8 cellular contexts compared by ENCODE assay signal in genomic region chr6:81752969-81753708, GRCh38. TPM values are rescaled to one million over a fixed set of nuclear protein-coding genes. Genes with fewer than 3 reads are reported as not detected.
DNase-seq lines count a peak whose midpoint lies in the region; ATAC-seq and TF ChIP-seq lines count a peak whose summit lies in the region.

No MANE protein-coding gene starts in this region.

- POLR2A ChIA-PET in Caco-2 (lab: Charles Lee), result interaction anchor here (1.0 to 2.1 kb wide), 5 partner anchors 85 to 511 kb away, joined by 3 to 10 read pairs (median 4); no protein-coding TSS in a partner anchor
- POLR2A ChIA-PET in RWPE1 (lab: Yijun Ruan, JAX; ENCODE audit: low non-redundant PET), result no interaction called here

- H3K36me3 ChIP-seq in Caco-2 (ENCODE audit: control insufficient read depth, insufficient read depth, low read length), result peaks cover 2% of the 10 kb centered on the region

- H3K27me3 Mint-ChIP-seq in Caco-2 (ENCODE audit: insufficient read depth, unreplicated experiment) (no peaks in the 10 kb centered on the region), natural killer cell (ENCODE audit: low read depth in 2 of 2) (peaks cover 0 to 6% of the 10 kb centered on the region in 2 donors)

- no peaks in the 10 kb centered on the region for H3K9me3 ChIP-seq in Caco-2

- TF ChIP-seq CTCF in Caco-2 (IDR thresholded peaks at IDR 0.05; ENCODE audit: insufficient read depth in 1 of 2, low read depth in 1 of 2, low read length in 1 of 2, severe bottlenecking in 1 of 2, unreplicated experiment in 1 of 2), result peak in 1 of 2 experiments; percentile 30
- no peak for TF ChIP-seq CTCF in RWPE1 (conservative IDR thresholded peaks at IDR 0.05; ENCODE audit: low read depth)
- TF ChIP-seq CTCF in fibroblast of pulmonary artery (IDR thresholded peaks at IDR 0.05; ENCODE audit: low read length, missing control alignments), result peak; percentile 23
- TF ChIP-seq CTCF in natural killer cell (IDR thresholded peaks at IDR 0.05), result no peak

- intact Hi-C loops in Caco-2 (cut with micrococcal nuclease; ENCODE audit: unreplicated experiment), result loop anchor here (1.0 to 10.0 kb wide), 14 partner anchors 86 to 1146 kb away; no protein-coding TSS in a partner anchor
- intact Hi-C loops in natural killer cell (cut with micrococcal nuclease), result loop anchor here (1.0 to 5.0 kb wide), 6 partner anchors 1299 to 1976 kb away; partner anchors contain the start of genes BCKDHB, ELOVL4 and TTK

- H3K4me3 ChIP-seq in Caco-2 (ENCODE audit: low read depth, low read length) (peak overlapping the region; percentile 89), fibroblast of pulmonary artery (replicated peaks; ENCODE audit: low read depth, low read length) (peak overlapping the region; percentile 89)

- peak overlapping the region; percentile 90 for H3K27ac ChIP-seq in RWPE1

- ATAC-seq in GM21367 (IDR thresholded peaks at IDR 0.05; ENCODE audit: unreplicated experiment) (peak; percentile 42), natural killer cell (peak; percentile 61 to 85 (median 72))

- CTCF ChIA-PET in Caco-2 (lab: Charles Lee) (interaction anchor here (0.6 to 2.3 kb wide), 9 partner anchors 13 to 511 kb away, joined by 3 to 10 read pairs (median 5); no protein-coding TSS in a partner anchor), RWPE1 (lab: Yijun Ruan, JAX) (interaction anchor here (0.6 to 2.6 kb wide), 7 partner anchors 11 to 402 kb away, joined by 3 to 13 read pairs (median 4); no protein-coding TSS in a partner anchor)

- H3K4me3 Mint-ChIP-seq in Caco-2 (ENCODE audit: unreplicated experiment), result peak overlapping the region; percentile 95
- peak overlapping the region; percentile 99 for H3K4me3 Mint-ChIP-seq in natural killer cell

- H3K27ac Mint-ChIP-seq in Caco-2 (ENCODE audit: unreplicated experiment) (peak overlapping the region; percentile 73), natural killer cell (peak overlapping the region; percentile 97 to 98)

- peaks cover 33% of the 10 kb centered on the region for H3K4me1 Mint-ChIP-seq in Caco-2 (ENCODE audit: low read depth, unreplicated experiment)
- H3K4me1 Mint-ChIP-seq in natural killer cell, result peaks cover 45 to 50% of the 10 kb centered on the region in 2 donors

- no peaks in the 10 kb centered on the region for H3K27me3 ChIP-seq in Caco-2 (replicated peaks; ENCODE audit: control insufficient read depth, insufficient read depth, low read length)

- H3K36me3 Mint-ChIP-seq in Caco-2 (ENCODE audit: insufficient read depth, unreplicated experiment), result peaks cover 58% of the 10 kb centered on the region
- H3K36me3 Mint-ChIP-seq in natural killer cell, result peaks cover 9% of the 10 kb centered on the region

- TSS peak; percentile 84 for BruUV-seq in Caco-2 (replicated peaks; lab: Mats Ljungman, UMichigan)

- H3K4me1 ChIP-seq in Caco-2, result peaks cover 18% of the 10 kb centered on the region

- DNase-seq in Caco-2 (peak; percentile 92 to 93), HT-29 (ENCODE audit: low spot score) (peak; percentile 78), RWPE1 (ENCODE audit: low spot score) (peak; percentile 71), activated gamma-delta T cell (lab: John Stamatoyannopoulos, UW) (peak; percentile 57), fibroblast of pulmonary artery (ENCODE audit: low read depth) (peak; percentile 94), natural killer cell (peak; percentile 85)
- peak; percentile 53 to 79 (median 68) for DNase-seq in stimulated activated naive CD4-positive, alpha-beta T cell (lab: John Stamatoyannopoulos, UW)

- H3K9me3 Mint-ChIP-seq in Caco-2 (ENCODE audit: unreplicated experiment), result no peaks in the 10 kb centered on the region
- no peaks in the 10 kb centered on the region for H3K9me3 Mint-ChIP-seq in natural killer cell

RNA-seq across cellular contexts. Expression of gene TENT5A, which starts 0.7 kb away (rescaled TPM):
- total RNA-seq in Caco-2 (2022) (45.0 and 49.6 TPM in 2 replicates), natural killer cell (10 to 100 TPM; 22.9 to 23.8 (median 22.9) TPM)
- total RNA-seq in HT-29 (2014; rRNA removed; shearing (Covaris generic)), result 2.6 and 3.9 TPM in 2 replicates

Comparison
In these comparisons a context has a peak if more than half of its experiments do, and no peak if none do; other contexts are left out.
1. Peak in every context shown above with its lines: DNase-seq, ATAC-seq, H3K4me3 ChIP-seq and H3K27ac ChIP-seq.